1 cellular context compared by ENCODE assay signal in genomic region chr17:5468075-5468473, GRCh38.
TF ChIP-seq lines count a peak whose summit lies in the region.

No MANE protein-coding gene starts in this region.

TF ChIP-seq in WTC11, 78 proteins besides CTCF, POLR2A, EP300 and RAD21 (continued from another document):
- no peak for TF ChIP-seq ZNF512 (CRISPR knock-in tag; IDR thresholded peaks at IDR 0.05; ENCODE audit: borderline replicate concordance)
